ENCODE assay signal across 8 cellular contexts in the genomic region with DNA sequence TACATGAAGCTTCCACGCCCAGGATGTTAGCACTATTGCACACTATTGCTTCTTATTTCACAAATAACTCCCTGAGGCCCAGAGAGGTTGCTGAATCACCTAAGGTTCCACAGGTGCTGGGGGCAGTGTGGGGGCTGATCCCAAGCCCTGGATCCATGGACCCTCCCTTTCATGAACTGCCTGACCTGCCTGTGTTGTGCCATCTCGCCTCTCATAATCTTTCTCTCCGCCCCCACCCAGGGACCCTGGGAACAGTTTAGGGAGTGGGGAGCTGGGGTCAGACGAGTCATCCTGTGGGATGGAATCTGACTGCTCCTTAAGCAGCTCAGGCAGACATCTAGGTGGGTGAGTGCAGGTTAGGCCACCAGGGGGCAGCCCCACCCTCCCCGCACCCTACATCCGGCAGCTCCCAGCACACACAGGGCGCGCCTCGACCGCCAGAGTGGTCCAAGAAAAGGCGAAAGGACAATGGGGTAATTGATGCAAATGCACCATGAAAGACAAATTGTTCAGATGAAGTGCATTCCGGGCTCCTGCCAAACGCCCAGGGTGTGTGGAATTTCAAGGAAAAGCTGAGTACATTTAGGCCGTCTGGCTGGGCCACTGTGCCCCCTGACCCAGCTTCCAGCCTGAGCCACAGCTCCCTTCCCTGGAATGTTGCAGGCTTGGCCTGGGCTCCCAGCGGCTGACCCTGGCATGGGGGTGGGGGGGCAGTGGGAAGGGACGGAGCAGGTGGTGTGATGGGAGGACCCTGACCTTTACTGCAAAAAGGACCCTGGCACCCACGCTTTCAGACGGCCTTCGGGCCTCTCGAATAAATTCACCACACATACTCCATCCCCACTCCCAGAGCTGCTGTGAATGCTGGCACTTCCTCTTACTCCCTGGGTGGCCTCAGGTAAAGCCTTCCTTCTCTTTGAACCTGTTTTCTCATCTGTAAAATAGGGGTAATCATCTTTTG. TPM values are rescaled to one million over a fixed set of nuclear protein-coding genes. Genes with fewer than 3 reads are reported as not detected.
DNase-seq lines count a peak whose midpoint lies in the region; ATAC-seq, FAIRE-seq and TF ChIP-seq lines count a peak whose summit lies in the region.

No MANE protein-coding gene starts in this region.

- H3K4me1 Mint-ChIP-seq in CD8-positive, alpha-beta T cell (ENCODE audit: low read depth), result no peaks in the 10 kb centered on the region
- peaks cover 6% of the 10 kb centered on the region for H3K4me1 Mint-ChIP-seq in T-helper 17 cell

- 26 to 37% (median 30%) methylated on average over 20 of the region's 20 CpGs for WGBS in small intestine, 3 donors

- no peaks in the 10 kb centered on the region for H3K36me3 Mint-ChIP-seq in CD8-positive, alpha-beta T cell
- peaks cover 5% of the 10 kb centered on the region for H3K36me3 Mint-ChIP-seq in T-helper 17 cell (ENCODE audit: low read depth)

- H3K27ac ChIP-seq in CD8-positive, alpha-beta T cell (ENCODE audit: low read depth, low read length), result no peak overlapping the region
- H3K27ac ChIP-seq in iPS-18a (ENCODE audit: low read length) (no peak overlapping the region), small intestine (ENCODE audit: low read depth in 1 of 2, low read length in 1 of 2) (no peak overlapping the region)

- intact Hi-C loops in CD8-positive, alpha-beta T cell (cut with DNase I, micrococcal nuclease), result loop anchor here (1.0 kb wide), 2 partner anchors 34 to 65 kb away; no protein-coding TSS in a partner anchor

- H3K9me3 ChIP-seq in CD8-positive, alpha-beta T cell (ENCODE audit: low read length), result no peaks in the 10 kb centered on the region
- H3K9me3 ChIP-seq in T-helper 17 cell (ENCODE audit: control insufficient read depth, low read length, poor library complexity, severe bottlenecking), result no peaks in the 10 kb centered on the region
- no peaks in the 10 kb centered on the region for H3K9me3 ChIP-seq in iPS-18a (ENCODE audit: control insufficient read depth, low read depth, low read length)
- H3K9me3 ChIP-seq in small intestine (ENCODE audit: control insufficient read depth, low read depth), result no peaks in the 10 kb centered on the region

- POLR2A ChIA-PET in CD8-positive, alpha-beta T cell (lab: Charles Lee), result interaction anchor here (0.6 kb wide), 1 partner anchor 1892 kb away, joined by 5 read pairs; no protein-coding TSS in a partner anchor

- no peaks in the 10 kb centered on the region for H3K27me3 ChIP-seq in CD8-positive, alpha-beta T cell (ENCODE audit: insufficient read depth, low read length)
- no peaks in the 10 kb centered on the region for H3K27me3 ChIP-seq in iPS-18a (ENCODE audit: control insufficient read depth, insufficient read depth, low read length)
- H3K27me3 ChIP-seq in small intestine (ENCODE audit: control insufficient read depth in 2 of 2, insufficient read depth in 2 of 2, low read length in 2 of 2), result no peaks in the 10 kb centered on the region

- CTCF ChIA-PET in CD8-positive, alpha-beta T cell (lab: Charles Lee), result interaction anchor here (0.8 to 5.1 kb wide), 18 partner anchors 10 to 96 kb away, joined by 3 to 37 read pairs (median 4); no protein-coding TSS in a partner anchor

- H3K4me3 ChIP-seq in CD8-positive, alpha-beta T cell (ENCODE audit: low read depth, low read length), result no peak overlapping the region
- no peak overlapping the region for H3K4me3 ChIP-seq in astrocyte of the spinal cord (ENCODE audit: low read depth, low read length)
- peak overlapping the region; percentile 6 for H3K4me3 ChIP-seq in iPS-18a (ENCODE audit: low read length)
- no peak overlapping the region for H3K4me3 ChIP-seq in small intestine (ENCODE audit: low read depth in 1 of 2, low read length in 2 of 2)

- H3K4me1 ChIP-seq in CD8-positive, alpha-beta T cell (ENCODE audit: insufficient read depth, low read length), result no peaks in the 10 kb centered on the region
- H3K4me1 ChIP-seq in iPS-18a (ENCODE audit: control insufficient read depth, low read depth, low read length) (peaks cover 25% of the 10 kb centered on the region), small intestine (ENCODE audit: control insufficient read depth in 2 of 2, insufficient read depth in 1 of 2, low read depth in 1 of 2, low read length in 1 of 2) (no peaks in the 10 kb centered on the region)

- peak; percentile 79 for ATAC-seq in CD8-positive, alpha-beta T cell
- ATAC-seq in GM21526 (IDR thresholded peaks at IDR 0.05; ENCODE audit: low FRiP score, unreplicated experiment) (peak; percentile 80), T-helper 17 cell (peak; percentile 92)

- in situ Hi-C loops in astrocyte of the spinal cord (cut with HindIII; ENCODE audit: low sequenced_read_pairs), result no loop called here

- H3K27ac Mint-ChIP-seq in CD8-positive, alpha-beta T cell, result no peak overlapping the region
- no peak overlapping the region for H3K27ac Mint-ChIP-seq in T-helper 17 cell

- DNase-seq in CD8-positive, alpha-beta T cell, result peak; percentile 16 to 70 (median 44)
- DNase-seq in LHCN-M2 (ENCODE audit: low read depth) (peak; percentile 70), T-helper 17 cell (peak; percentile 33 to 44 (median 36)), astrocyte of the spinal cord (ENCODE audit: low read depth, low spot score) (peak; percentile 73), small intestine (peak; percentile 63), GF-D8 (lab: John Stamatoyannopoulos, UW) (no peak)

- no peak overlapping the region for H3K9ac ChIP-seq in iPS-18a (ENCODE audit: low read length)

- H3K9me3 Mint-ChIP-seq in CD8-positive, alpha-beta T cell, result no peaks in the 10 kb centered on the region

- TF ChIP-seq CTCF in CD8-positive, alpha-beta T cell (IDR thresholded peaks at IDR 0.05), result peak; percentile 53
- peak; percentile 86 for TF ChIP-seq CTCF in astrocyte of the spinal cord (IDR thresholded peaks at IDR 0.05; ENCODE audit: low read depth, low read length)

- no peak overlapping the region for H3K4me3 Mint-ChIP-seq in CD8-positive, alpha-beta T cell
- H3K4me3 Mint-ChIP-seq in T-helper 17 cell, result no peak overlapping the region

- peaks cover 7% of the 10 kb centered on the region for H3K27me3 Mint-ChIP-seq in CD8-positive, alpha-beta T cell (ENCODE audit: low read depth)
- H3K27me3 Mint-ChIP-seq in T-helper 17 cell, result peaks cover 28% of the 10 kb centered on the region

- no peaks in the 10 kb centered on the region for H3K36me3 ChIP-seq in CD8-positive, alpha-beta T cell (ENCODE audit: insufficient read depth, low read length)
- H3K36me3 ChIP-seq in iPS-18a (ENCODE audit: control insufficient read depth, low read depth, low read length) (no peaks in the 10 kb centered on the region), small intestine (ENCODE audit: control insufficient read depth in 2 of 2, insufficient read depth in 2 of 2, low read length in 2 of 2) (no peaks in the 10 kb centered on the region)

- FAIRE-seq in small intestine (lab: Jason Lieb, UNC), result no peak

RNA-seq across cellular contexts. Expression of a gene that starts 20.8 kb away (rescaled TPM):
- total RNA-seq in CD8-positive, alpha-beta T cell, result under 1 TPM; 0.33 to 0.44 TPM
- total RNA-seq in LHCN-M2 (2014; rRNA removed) (74.8 and 126 TPM in 2 replicates), T-helper 17 cell (1 to 10 TPM; 1.6 to 2.7 TPM)
- polyA plus RNA-seq in LHCN-M2 (2012), result 124 TPM
- polyA plus RNA-seq in small intestine, result 10 to 100 TPM in 1 of 3 donors, 1 to 10 TPM in 1, under 1 TPM in 1; 0.89 to 13.3 (median 5.7) TPM

RNA-seq across cellular contexts. Expression of a gene that starts 26.7 kb away (rescaled TPM):
- total RNA-seq in CD8-positive, alpha-beta T cell, result not detected
- total RNA-seq in LHCN-M2 (2014; rRNA removed) (1.7 and 25.7 TPM in 2 replicates), T-helper 17 cell (not detected)
- polyA plus RNA-seq in LHCN-M2 (2012), result 98.0 TPM
- 1 to 10 TPM in 2 of 3 donors, under 1 TPM in 1; 0.01 to 5.8 (median 3.2) TPM for polyA plus RNA-seq in small intestine

RNA-seq across cellular contexts. Expression of a gene that starts 49.1 kb away (rescaled TPM):
- not detected for total RNA-seq in CD8-positive, alpha-beta T cell
- total RNA-seq in LHCN-M2 (2014; rRNA removed), result 0.64 and 2.2 TPM in 2 replicates
- 1.5 TPM for polyA plus RNA-seq in LHCN-M2 (2012)
- total RNA-seq in T-helper 17 cell, result not detected
- polyA plus RNA-seq in small intestine, result 100 to 1,000 TPM; 108 to 131 (median 130) TPM

RNA-seq across cellular contexts. Expression of a gene that starts 58.7 kb away (rescaled TPM):
- total RNA-seq in CD8-positive, alpha-beta T cell, result 10 to 100 TPM; 31.6 to 33.9 TPM
- total RNA-seq in LHCN-M2 (2014; rRNA removed) (336 and 492 TPM in 2 replicates), T-helper 17 cell (10 to 100 TPM; 37.2 to 51.7 TPM)
- polyA plus RNA-seq in LHCN-M2 (2012), result 491 TPM
- 100 to 1,000 TPM in 2 of 3 donors, 10 to 100 TPM in 1; 98.6 to 181 (median 126) TPM for polyA plus RNA-seq in small intestine

Comparison
In these comparisons a context has a peak if more than half of its experiments do, and no peak if none do; other contexts are left out.
1. RNA of a gene that starts 20.8 kb away (total RNA-seq): 74.8 to 126 TPM in LHCN-M2; 1.6 to 2.7 TPM in T-helper 17 cell and 0.33 to 0.44 TPM in CD8-positive, alpha-beta T cell; every median in the first group is over 10 times any median in the second.
2. Peak in every context shown above with its lines, with median percentiles within 50 percentile points of each other: ATAC-seq.